In the genomic region with DNA sequence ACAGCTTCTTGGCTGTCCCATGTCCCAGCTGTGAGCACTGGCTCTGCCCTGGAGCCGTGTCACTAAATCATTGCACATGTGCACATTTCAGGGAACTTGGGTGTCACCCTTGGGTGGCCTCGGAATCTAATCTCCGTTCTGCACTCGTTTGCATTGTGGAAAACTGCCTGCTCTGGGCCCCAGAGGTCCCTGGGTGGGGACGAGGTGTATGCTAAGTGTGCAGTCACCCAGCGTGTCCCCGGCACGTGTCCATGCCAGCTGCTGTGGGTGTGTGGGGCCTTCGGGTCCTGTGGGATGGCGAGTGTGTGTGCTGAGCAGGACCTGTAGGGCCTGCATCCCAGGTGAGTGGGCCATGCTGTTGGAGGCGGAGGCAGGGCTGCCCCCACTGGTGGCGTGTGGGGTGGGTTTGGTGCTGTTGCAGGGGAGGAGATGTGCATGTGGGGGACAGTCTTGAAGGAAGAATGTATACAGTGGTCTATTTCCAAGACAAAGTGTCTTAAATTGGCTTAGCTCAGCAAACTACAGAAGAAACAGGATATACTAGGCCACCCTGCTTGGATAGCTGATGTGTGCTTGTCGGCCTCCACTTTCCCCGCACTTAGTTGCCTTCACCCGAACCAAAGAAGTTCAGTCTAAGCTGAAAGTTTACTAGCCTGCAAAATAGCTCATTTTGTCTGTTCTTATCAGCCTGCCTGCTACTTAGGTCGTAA, we compare ENCODE assay signal across 1 cellular context.
TF ChIP-seq lines count a peak whose summit lies in the region.

No MANE protein-coding gene starts in this region.

TF ChIP-seq in K562, 482 proteins besides CTCF, POLR2A, EP300 and RAD21 (continued from another document and continues in another):
- TF ChIP-seq, protein P1, sequence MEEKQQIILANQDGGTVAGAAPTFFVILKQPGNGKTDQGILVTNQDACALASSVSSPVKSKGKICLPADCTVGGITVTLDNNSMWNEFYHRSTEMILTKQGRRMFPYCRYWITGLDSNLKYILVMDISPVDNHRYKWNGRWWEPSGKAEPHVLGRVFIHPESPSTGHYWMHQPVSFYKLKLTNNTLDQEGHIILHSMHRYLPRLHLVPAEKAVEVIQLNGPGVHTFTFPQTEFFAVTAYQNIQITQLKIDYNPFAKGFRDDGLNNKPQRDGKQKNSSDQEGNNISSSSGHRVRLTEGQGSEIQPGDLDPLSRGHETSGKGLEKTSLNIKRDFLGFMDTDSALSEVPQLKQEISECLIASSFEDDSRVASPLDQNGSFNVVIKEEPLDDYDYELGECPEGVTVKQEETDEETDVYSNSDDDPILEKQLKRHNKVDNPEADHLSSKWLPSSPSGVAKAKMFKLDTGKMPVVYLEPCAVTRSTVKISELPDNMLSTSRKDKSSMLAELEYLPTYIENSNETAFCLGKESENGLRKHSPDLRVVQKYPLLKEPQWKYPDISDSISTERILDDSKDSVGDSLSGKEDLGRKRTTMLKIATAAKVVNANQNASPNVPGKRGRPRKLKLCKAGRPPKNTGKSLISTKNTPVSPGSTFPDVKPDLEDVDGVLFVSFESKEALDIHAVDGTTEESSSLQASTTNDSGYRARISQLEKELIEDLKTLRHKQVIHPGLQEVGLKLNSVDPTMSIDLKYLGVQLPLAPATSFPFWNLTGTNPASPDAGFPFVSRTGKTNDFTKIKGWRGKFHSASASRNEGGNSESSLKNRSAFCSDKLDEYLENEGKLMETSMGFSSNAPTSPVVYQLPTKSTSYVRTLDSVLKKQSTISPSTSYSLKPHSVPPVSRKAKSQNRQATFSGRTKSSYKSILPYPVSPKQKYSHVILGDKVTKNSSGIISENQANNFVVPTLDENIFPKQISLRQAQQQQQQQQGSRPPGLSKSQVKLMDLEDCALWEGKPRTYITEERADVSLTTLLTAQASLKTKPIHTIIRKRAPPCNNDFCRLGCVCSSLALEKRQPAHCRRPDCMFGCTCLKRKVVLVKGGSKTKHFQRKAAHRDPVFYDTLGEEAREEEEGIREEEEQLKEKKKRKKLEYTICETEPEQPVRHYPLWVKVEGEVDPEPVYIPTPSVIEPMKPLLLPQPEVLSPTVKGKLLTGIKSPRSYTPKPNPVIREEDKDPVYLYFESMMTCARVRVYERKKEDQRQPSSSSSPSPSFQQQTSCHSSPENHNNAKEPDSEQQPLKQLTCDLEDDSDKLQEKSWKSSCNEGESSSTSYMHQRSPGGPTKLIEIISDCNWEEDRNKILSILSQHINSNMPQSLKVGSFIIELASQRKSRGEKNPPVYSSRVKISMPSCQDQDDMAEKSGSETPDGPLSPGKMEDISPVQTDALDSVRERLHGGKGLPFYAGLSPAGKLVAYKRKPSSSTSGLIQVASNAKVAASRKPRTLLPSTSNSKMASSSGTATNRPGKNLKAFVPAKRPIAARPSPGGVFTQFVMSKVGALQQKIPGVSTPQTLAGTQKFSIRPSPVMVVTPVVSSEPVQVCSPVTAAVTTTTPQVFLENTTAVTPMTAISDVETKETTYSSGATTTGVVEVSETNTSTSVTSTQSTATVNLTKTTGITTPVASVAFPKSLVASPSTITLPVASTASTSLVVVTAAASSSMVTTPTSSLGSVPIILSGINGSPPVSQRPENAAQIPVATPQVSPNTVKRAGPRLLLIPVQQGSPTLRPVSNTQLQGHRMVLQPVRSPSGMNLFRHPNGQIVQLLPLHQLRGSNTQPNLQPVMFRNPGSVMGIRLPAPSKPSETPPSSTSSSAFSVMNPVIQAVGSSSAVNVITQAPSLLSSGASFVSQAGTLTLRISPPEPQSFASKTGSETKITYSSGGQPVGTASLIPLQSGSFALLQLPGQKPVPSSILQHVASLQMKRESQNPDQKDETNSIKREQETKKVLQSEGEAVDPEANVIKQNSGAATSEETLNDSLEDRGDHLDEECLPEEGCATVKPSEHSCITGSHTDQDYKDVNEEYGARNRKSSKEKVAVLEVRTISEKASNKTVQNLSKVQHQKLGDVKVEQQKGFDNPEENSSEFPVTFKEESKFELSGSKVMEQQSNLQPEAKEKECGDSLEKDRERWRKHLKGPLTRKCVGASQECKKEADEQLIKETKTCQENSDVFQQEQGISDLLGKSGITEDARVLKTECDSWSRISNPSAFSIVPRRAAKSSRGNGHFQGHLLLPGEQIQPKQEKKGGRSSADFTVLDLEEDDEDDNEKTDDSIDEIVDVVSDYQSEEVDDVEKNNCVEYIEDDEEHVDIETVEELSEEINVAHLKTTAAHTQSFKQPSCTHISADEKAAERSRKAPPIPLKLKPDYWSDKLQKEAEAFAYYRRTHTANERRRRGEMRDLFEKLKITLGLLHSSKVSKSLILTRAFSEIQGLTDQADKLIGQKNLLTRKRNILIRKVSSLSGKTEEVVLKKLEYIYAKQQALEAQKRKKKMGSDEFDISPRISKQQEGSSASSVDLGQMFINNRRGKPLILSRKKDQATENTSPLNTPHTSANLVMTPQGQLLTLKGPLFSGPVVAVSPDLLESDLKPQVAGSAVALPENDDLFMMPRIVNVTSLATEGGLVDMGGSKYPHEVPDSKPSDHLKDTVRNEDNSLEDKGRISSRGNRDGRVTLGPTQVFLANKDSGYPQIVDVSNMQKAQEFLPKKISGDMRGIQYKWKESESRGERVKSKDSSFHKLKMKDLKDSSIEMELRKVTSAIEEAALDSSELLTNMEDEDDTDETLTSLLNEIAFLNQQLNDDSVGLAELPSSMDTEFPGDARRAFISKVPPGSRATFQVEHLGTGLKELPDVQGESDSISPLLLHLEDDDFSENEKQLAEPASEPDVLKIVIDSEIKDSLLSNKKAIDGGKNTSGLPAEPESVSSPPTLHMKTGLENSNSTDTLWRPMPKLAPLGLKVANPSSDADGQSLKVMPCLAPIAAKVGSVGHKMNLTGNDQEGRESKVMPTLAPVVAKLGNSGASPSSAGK (IDR thresholded peaks at IDR 0.05): no peak
- TF ChIP-seq ZBED1 (IDR thresholded peaks at IDR 0.05): no peak
- peak; percentile 54 to 92; a peak in 2 of 4 replicates for TF ChIP-seq HDAC1 (IDR thresholded peaks at IDR 0.05)
- no peak for TF ChIP-seq CCNT2 (IDR thresholded peaks at IDR 0.05; ENCODE audit: borderline replicate concordance, extremely low read depth, insufficient read length, low read depth, low read length)
- TF ChIP-seq, protein P2, sequence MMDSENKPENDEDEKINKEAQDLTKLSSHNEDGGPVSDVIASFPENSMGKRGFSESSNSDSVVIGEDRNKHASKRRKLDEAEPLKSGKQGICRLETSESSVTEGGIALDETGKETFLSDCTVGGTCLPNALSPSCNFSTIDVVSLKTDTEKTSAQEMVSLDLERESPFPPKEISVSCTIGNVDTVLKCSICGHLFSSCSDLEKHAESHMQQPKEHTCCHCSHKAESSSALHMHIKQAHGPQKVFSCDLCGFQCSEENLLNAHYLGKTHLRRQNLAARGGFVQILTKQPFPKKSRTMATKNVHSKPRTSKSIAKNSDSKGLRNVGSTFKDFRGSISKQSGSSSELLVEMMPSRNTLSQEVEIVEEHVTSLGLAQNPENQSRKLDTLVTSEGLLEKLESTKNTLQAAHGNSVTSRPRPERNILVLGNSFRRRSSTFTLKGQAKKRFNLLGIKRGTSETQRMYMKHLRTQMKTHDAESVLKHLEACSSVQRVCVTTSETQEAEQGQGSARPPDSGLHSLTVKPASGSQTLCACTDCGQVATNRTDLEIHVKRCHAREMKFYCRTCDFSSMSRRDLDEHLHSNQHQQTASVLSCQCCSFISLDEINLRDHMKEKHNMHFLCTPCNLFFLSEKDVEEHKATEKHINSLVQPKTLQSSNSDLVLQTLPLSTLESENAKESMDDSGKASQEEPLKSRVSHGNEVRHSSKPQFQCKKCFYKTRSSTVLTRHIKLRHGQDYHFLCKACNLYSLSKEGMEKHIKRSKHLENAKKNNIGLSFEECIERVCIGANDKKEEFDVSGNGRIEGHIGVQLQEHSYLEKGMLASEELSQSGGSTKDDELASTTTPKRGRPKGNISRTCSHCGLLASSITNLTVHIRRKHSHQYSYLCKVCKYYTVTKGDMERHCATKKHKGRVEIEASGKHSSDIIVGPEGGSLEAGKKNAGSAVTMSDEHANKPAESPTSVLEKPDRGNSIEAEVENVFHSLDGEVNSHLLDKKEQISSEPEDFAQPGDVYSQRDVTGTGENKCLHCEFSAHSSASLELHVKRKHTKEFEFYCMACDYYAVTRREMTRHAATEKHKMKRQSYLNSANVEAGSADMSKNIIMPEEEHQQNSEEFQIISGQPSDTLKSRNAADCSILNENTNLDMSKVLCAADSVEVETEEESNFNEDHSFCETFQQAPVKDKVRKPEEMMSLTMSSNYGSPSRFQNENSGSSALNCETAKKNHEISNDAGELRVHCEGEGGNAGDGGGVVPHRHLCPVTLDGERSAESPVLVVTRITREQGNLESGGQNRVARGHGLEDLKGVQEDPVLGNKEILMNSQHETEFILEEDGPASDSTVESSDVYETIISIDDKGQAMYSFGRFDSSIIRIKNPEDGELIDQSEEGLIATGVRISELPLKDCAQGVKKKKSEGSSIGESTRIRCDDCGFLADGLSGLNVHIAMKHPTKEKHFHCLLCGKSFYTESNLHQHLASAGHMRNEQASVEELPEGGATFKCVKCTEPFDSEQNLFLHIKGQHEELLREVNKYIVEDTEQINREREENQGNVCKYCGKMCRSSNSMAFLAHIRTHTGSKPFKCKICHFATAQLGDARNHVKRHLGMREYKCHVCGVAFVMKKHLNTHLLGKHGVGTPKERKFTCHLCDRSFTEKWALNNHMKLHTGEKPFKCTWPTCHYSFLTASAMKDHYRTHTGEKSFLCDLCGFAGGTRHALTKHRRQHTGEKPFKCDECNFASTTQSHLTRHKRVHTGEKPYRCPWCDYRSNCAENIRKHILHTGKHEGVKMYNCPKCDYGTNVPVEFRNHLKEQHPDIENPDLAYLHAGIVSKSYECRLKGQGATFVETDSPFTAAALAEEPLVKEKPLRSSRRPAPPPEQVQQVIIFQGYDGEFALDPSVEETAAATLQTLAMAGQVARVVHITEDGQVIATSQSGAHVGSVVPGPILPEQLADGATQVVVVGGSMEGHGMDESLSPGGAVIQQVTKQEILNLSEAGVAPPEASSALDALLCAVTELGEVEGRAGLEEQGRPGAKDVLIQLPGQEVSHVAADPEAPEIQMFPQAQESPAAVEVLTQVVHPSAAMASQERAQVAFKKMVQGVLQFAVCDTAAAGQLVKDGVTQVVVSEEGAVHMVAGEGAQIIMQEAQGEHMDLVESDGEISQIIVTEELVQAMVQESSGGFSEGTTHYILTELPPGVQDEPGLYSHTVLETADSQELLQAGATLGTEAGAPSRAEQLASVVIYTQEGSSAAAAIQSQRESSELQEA (IDR thresholded peaks at IDR 0.05; ENCODE audit: low read depth): no peak
- no peak for TF ChIP-seq HLTF (IDR thresholded peaks at IDR 0.05)
- TF ChIP-seq, protein P3, sequence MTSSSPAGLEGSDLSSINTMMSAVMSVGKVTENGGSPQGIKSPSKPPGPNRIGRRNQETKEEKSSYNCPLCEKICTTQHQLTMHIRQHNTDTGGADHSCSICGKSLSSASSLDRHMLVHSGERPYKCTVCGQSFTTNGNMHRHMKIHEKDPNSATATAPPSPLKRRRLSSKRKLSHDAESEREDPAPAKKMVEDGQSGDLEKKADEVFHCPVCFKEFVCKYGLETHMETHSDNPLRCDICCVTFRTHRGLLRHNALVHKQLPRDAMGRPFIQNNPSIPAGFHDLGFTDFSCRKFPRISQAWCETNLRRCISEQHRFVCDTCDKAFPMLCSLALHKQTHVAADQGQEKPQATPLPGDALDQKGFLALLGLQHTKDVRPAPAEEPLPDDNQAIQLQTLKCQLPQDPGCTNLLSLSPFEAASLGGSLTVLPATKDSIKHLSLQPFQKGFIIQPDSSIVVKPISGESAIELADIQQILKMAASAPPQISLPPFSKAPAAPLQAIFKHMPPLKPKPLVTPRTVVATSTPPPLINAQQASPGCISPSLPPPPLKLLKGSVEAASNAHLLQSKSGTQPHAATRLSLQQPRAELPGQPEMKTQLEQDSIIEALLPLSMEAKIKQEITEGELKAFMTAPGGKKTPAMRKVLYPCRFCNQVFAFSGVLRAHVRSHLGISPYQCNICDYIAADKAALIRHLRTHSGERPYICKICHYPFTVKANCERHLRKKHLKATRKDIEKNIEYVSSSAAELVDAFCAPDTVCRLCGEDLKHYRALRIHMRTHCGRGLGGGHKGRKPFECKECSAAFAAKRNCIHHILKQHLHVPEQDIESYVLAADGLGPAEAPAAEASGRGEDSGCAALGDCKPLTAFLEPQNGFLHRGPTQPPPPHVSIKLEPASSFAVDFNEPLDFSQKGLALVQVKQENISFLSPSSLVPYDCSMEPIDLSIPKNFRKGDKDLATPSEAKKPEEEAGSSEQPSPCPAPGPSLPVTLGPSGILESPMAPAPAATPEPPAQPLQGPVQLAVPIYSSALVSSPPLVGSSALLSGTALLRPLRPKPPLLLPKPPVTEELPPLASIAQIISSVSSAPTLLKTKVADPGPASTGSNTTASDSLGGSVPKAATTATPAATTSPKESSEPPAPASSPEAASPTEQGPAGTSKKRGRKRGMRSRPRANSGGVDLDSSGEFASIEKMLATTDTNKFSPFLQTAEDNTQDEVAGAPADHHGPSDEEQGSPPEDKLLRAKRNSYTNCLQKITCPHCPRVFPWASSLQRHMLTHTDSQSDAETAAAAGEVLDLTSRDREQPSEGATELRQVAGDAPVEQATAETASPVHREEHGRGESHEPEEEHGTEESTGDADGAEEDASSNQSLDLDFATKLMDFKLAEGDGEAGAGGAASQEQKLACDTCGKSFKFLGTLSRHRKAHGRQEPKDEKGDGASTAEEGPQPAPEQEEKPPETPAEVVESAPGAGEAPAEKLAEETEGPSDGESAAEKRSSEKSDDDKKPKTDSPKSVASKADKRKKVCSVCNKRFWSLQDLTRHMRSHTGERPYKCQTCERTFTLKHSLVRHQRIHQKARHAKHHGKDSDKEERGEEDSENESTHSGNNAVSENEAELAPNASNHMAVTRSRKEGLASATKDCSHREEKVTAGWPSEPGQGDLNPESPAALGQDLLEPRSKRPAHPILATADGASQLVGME (CRISPR knock-in tag; IDR thresholded peaks at IDR 0.05): no peak
- TF ChIP-seq, protein P4, sequence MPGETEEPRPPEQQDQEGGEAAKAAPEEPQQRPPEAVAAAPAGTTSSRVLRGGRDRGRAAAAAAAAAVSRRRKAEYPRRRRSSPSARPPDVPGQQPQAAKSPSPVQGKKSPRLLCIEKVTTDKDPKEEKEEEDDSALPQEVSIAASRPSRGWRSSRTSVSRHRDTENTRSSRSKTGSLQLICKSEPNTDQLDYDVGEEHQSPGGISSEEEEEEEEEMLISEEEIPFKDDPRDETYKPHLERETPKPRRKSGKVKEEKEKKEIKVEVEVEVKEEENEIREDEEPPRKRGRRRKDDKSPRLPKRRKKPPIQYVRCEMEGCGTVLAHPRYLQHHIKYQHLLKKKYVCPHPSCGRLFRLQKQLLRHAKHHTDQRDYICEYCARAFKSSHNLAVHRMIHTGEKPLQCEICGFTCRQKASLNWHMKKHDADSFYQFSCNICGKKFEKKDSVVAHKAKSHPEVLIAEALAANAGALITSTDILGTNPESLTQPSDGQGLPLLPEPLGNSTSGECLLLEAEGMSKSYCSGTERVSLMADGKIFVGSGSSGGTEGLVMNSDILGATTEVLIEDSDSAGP (CRISPR knock-in tag; IDR thresholded peaks at IDR 0.05): no peak
- no peak for TF ChIP-seq KAT2B (IDR thresholded peaks at IDR 0.05; ENCODE audit: low read depth, low read length)
- TF ChIP-seq, protein P5, sequence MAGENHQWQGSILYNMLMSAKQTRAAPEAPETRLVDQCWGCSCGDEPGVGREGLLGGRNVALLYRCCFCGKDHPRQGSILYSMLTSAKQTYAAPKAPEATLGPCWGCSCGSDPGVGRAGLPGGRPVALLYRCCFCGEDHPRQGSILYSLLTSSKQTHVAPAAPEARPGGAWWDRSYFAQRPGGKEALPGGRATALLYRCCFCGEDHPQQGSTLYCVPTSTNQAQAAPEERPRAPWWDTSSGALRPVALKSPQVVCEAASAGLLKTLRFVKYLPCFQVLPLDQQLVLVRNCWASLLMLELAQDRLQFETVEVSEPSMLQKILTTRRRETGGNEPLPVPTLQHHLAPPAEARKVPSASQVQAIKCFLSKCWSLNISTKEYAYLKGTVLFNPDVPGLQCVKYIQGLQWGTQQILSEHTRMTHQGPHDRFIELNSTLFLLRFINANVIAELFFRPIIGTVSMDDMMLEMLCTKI (IDR thresholded peaks at IDR 0.05; ENCODE audit: partially characterized antibody): no peak
